Comparison of ENCODE assay signal across 14 cellular contexts in the genomic region with DNA sequence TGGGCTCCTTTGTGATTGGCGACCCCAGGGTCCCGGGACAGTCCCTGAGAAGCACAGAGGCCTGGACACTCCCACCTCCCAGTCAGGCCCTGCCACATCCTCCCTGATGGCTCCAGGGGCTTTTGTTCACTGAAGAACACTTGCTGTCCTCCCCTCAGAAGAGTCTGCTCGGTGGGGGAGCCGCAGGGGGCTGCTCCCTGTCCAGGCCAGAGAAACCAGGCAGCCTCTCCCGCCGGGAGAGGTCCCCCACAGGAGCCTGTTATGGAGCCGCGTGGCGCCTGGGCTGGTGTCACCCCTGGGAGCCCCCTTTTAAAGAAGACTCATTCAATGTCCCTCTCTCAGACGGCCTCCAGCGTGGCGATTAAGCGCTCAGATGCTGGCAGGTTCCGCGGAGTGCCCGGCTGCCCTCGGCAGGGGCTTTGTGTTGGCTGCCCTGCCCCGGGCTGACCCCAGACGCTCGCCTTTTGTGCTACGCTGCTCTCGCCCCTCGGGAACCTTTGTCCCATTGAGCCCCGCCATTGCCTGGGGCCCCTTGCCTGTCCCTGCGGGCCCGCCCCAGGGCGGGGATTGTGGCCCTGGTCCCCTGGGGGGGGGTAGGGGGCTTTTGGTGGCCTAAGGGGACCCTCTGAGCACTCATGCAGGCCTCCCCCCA. TPM values are rescaled to one million over a fixed set of nuclear protein-coding genes. Genes with fewer than 3 reads are reported as not detected.
A peak's percentile ranks its signal among the peaks of the same experiment; 100 is the strongest.
DNase-seq lines count a peak whose midpoint lies in the region; ATAC-seq and TF ChIP-seq lines count a peak whose summit lies in the region.
"Had no signal": no experiment of that assay in that cellular context is flagged by ENCODE, and none has a peak within 500 bp of the region (broad histone marks: within the 10 kb centered on the region; RNA-seq: fewer than 3 reads in every experiment).

No MANE protein-coding gene starts in this region.

- H3K9me3 Mint-ChIP-seq in nephron progenitor cell = no peaks in the 10 kb centered on the region
- H3K9me3 Mint-ChIP-seq: activated B cell treated with CpG ODN at 0.5 μM for 24 hours; activated naive CD4-positive, alpha-beta T cell treated with anti-CD3 and anti-CD28 coated beads for 36 hours had no signal

- no peak overlapping the region for H3K4me3 Mint-ChIP-seq in nephron progenitor cell
- H3K4me3 Mint-ChIP-seq: activated B cell treated with CpG ODN at 0.5 μM for 24 hours; activated CD8-positive, alpha-beta memory T cell treated with anti-CD3 and anti-CD28 coated beads, Interleukin-2, amount 10 ng/mL, durations not matched to agents 7 days and 5 days; activated naive CD4-positive, alpha-beta T cell treated with anti-CD3 and anti-CD28 coated beads for 36 hours had no signal

- no peak overlapping the region for H2BK15ac ChIP-seq in IMR-90 (ENCODE audit: low read depth, low read length)

- no peaks in the 10 kb centered on the region for H3K27me3 ChIP-seq in IMR-90 (ENCODE audit: control insufficient read depth, insufficient read depth, low read length)
- H3K27me3 ChIP-seq in esophagus squamous epithelium = no peaks in the 10 kb centered on the region
- H3K27me3 ChIP-seq in tibial nerve = no peaks in the 10 kb centered on the region

- ATAC-seq in IMR-90 (ENCODE audit: low read depth) (no peak), GM19351 (IDR thresholded peaks at IDR 0.05; ENCODE audit: unreplicated experiment) (no peak)
- ATAC-seq: activated CD8-positive, alpha-beta memory T cell treated with anti-CD3 and anti-CD28 coated beads, Interleukin-2, amount 10 ng/mL, durations not matched to agents 7 days and 5 days had no signal

- DNase-seq in IMR-90 (no peak), esophagus squamous epithelium (lab: John Stamatoyannopoulos, UW) (no peak), nephron progenitor cell (peak; percentile 43), tibial nerve (ENCODE audit: low spot score in 2 of 2) (no peak), NCI-H146 treated with DMSO at 0.1 percent for 48 hours (lab: John Stamatoyannopoulos, UW; ENCODE audit: unreplicated experiment) (no peak), NCI-H345 treated with DMSO at 0.1 percent for 48 hours (lab: John Stamatoyannopoulos, UW; ENCODE audit: unreplicated experiment) (no peak)
- DNase-seq: activated B cell treated with CpG ODN at 0.5 μM for 24 hours; activated CD8-positive, alpha-beta memory T cell treated with anti-CD3 and anti-CD28 coated beads, Interleukin-2, amount 10 ng/mL, durations not matched to agents 7 days and 5 days; activated naive CD4-positive, alpha-beta T cell treated with anti-CD3 and anti-CD28 coated beads for 36 hours; caudate nucleus; NCI-H1105 treated with DMSO at 0.1 percent for 48 hours; NCI-H510A; PC-9 had no signal

- in situ Hi-C loops in IMR-90 (cut with MboI; ENCODE audit: low sequenced_read_pairs) = no loop called here

- H3K4me2 ChIP-seq in IMR-90 (ENCODE audit: low read depth, low read length) = no peak overlapping the region
- H3K4me2 ChIP-seq: PC-9 had no signal

- no peak overlapping the region for H3K4ac ChIP-seq in IMR-90 (ENCODE audit: low read depth, low read length)

- TF ChIP-seq EP300 in tibial nerve (IDR thresholded peaks at IDR 0.05) = no peak

- POLR2A ChIA-PET in IMR-90 (lab: Charles Lee; ENCODE audit: unreplicated experiment) = no interaction called here

- H2BK20ac ChIP-seq in IMR-90 (ENCODE audit: low read depth, low read length) = no peak overlapping the region

- dilution Hi-C loops in IMR-90 (cut with HindIII; ENCODE audit: low sequenced_read_pairs, unreplicated experiment) = no loop called here

- TF ChIP-seq RAD21 in IMR-90 (IDR thresholded peaks at IDR 0.05; ENCODE audit: low read length) = no peak

- CTCF ChIA-PET in IMR-90 (lab: Yijun Ruan, JAX) = no interaction called here

- H3K9me3 ChIP-seq in IMR-90 (ENCODE audit: control insufficient read depth, insufficient read depth, low read length) (no peaks in the 10 kb centered on the region), esophagus squamous epithelium (no peaks in the 10 kb centered on the region), tibial nerve (no peaks in the 10 kb centered on the region)

- no peak overlapping the region for H2AK5ac ChIP-seq in IMR-90 (ENCODE audit: low read depth, low read length)

- peak overlapping the region; percentile 78 for H2AK9ac ChIP-seq in IMR-90 (replicated peaks; ENCODE audit: low read depth, low read length, poor library complexity)

- no peak overlapping the region for H4K8ac ChIP-seq in IMR-90 (ENCODE audit: low read depth in 2 of 2, low read length in 2 of 2)

- no TSS peak for BruUV-seq in IMR-90 (replicated peaks; lab: Mats Ljungman, UMichigan)

- no peaks in the 10 kb centered on the region for H3K36me3 Mint-ChIP-seq in nephron progenitor cell (ENCODE audit: low read depth)
- H3K36me3 Mint-ChIP-seq: activated CD8-positive, alpha-beta memory T cell treated with anti-CD3 and anti-CD28 coated beads, Interleukin-2, amount 10 ng/mL, durations not matched to agents 7 days and 5 days had no signal

- peak overlapping the region; percentile 100 for H3K27ac Mint-ChIP-seq in nephron progenitor cell
- H3K27ac Mint-ChIP-seq: activated B cell treated with CpG ODN at 0.5 μM for 24 hours; activated CD8-positive, alpha-beta memory T cell treated with anti-CD3 and anti-CD28 coated beads, Interleukin-2, amount 10 ng/mL, durations not matched to agents 7 days and 5 days; activated naive CD4-positive, alpha-beta T cell treated with anti-CD3 and anti-CD28 coated beads for 36 hours had no signal

- 81% methylated on average over 11 of the region's 27 CpGs; no CpG with 5 or more reads in 1 of the 2 experiments for WGBS in IMR-90 (ENCODE audit: extremely low coverage in 2 of 2, insufficient read length in 1 of 2), 2 experiments
- 90% methylated on average over 2 of the region's 27 CpGs; no CpG with 5 or more reads in 1 of the 2 donors for WGBS in esophagus squamous epithelium, 2 donors
- WGBS in tibial nerve, 2 donors = 48 to 58% methylated on average over 20 to 23 of the region's 27 CpGs

- no peak overlapping the region for H4K5ac ChIP-seq in IMR-90 (ENCODE audit: low read depth, low read length)

- H4K91ac ChIP-seq in IMR-90 (ENCODE audit: insufficient read depth, low read depth, low read length) = no peak overlapping the region

- H2BK120ac ChIP-seq in IMR-90 (ENCODE audit: low read depth, low read length) = no peak overlapping the region

- no peak overlapping the region for H2AFZ ChIP-seq in IMR-90 (replicated peaks; ENCODE audit: low read length, poor library complexity)
- H2AFZ ChIP-seq: PC-9 had no signal

- H3K56ac ChIP-seq in IMR-90 (ENCODE audit: extremely low read depth, insufficient read depth, low read length) = no peak overlapping the region

- H3K27ac ChIP-seq in IMR-90 (ENCODE audit: insufficient read depth, low read length) = no peak overlapping the region
- peak overlapping the region in 3 of 4 donors; percentile 22 to 74 (median 36) for H3K27ac ChIP-seq in esophagus squamous epithelium
- peak overlapping the region in 3 of 4 donors; percentile 59 to 69 (median 68) for H3K27ac ChIP-seq in tibial nerve
- H3K27ac ChIP-seq: PC-9 had no signal

- H2BK5ac ChIP-seq in IMR-90 (ENCODE audit: low read depth, low read length, poor library complexity, severe bottlenecking) = no peak overlapping the region

- TF ChIP-seq CTCF in IMR-90 (conservative IDR thresholded peaks at IDR 0.05; ENCODE audit: low read depth, low read length) (no peak), esophagus squamous epithelium (IDR thresholded peaks at IDR 0.05) (no peak), nephron progenitor cell (IDR thresholded peaks at IDR 0.05) (no peak), tibial nerve (IDR thresholded peaks at IDR 0.05) (no peak)

- peaks cover 49% of the 10 kb centered on the region for H3K4me1 ChIP-seq in IMR-90 (ENCODE audit: control insufficient read depth, insufficient read depth, low read length)
- H3K4me1 ChIP-seq in esophagus squamous epithelium = peaks cover 57 to 100% (median 87%) of the 10 kb centered on the region in 3 donors
- H3K4me1 ChIP-seq in tibial nerve = peaks cover 0 to 100% (median 92%) of the 10 kb centered on the region in 4 donors

- no peaks in the 10 kb centered on the region for H3K27me3 Mint-ChIP-seq in nephron progenitor cell (ENCODE audit: low read depth, poor library complexity)
- H3K27me3 Mint-ChIP-seq: activated B cell treated with CpG ODN at 0.5 μM for 24 hours; activated CD8-positive, alpha-beta memory T cell treated with anti-CD3 and anti-CD28 coated beads, Interleukin-2, amount 10 ng/mL, durations not matched to agents 7 days and 5 days had no signal

- no peak overlapping the region for H3K9ac ChIP-seq in IMR-90 (ENCODE audit: low read depth, low read length)

- peaks cover 52% of the 10 kb centered on the region for H3K9me1 ChIP-seq in IMR-90 (ENCODE audit: insufficient read depth, low read length)

- H3K4me3 ChIP-seq in IMR-90 (ENCODE audit: insufficient read depth, low read depth, low read length) (no peak overlapping the region), esophagus squamous epithelium (no peak overlapping the region), tibial nerve (no peak overlapping the region)
- H3K4me3 ChIP-seq: PC-9 had no signal

- no peaks in the 10 kb centered on the region for H3K36me3 ChIP-seq in IMR-90 (ENCODE audit: control insufficient read depth, insufficient read depth, low read length)
- H3K36me3 ChIP-seq in esophagus squamous epithelium = peaks cover 0 to 6% (median 0%) of the 10 kb centered on the region in 3 donors
- no peaks in the 10 kb centered on the region for H3K36me3 ChIP-seq in tibial nerve

- peaks cover 88% of the 10 kb centered on the region for H3K4me1 Mint-ChIP-seq in nephron progenitor cell

- TF ChIP-seq POLR2A in IMR-90 (IDR thresholded peaks at IDR 0.05; ENCODE audit: low read depth, low read length) (no peak), esophagus squamous epithelium (IDR thresholded peaks at IDR 0.05) (no peak), tibial nerve (IDR thresholded peaks at IDR 0.05) (no peak)

- H4K20me1 ChIP-seq in IMR-90 (ENCODE audit: insufficient read depth, low read length) = peaks cover 100% of the 10 kb centered on the region

- H3K79me1 ChIP-seq in IMR-90 (ENCODE audit: low read depth in 1 of 2, low read length in 2 of 2) = peaks cover 1 to 85% of the 10 kb centered on the region in 2 experiments; a peak in 2 of 4 replicates

- intact Hi-C loops in IMR-90 (cut with micrococcal nuclease) (no loop called here), esophagus squamous epithelium (cut with DNase I) (no loop called here)

- no peak overlapping the region for H3K23ac ChIP-seq in IMR-90 (ENCODE audit: low read depth, low read length)

- H3K18ac ChIP-seq in IMR-90 (ENCODE audit: low read depth, low read length) = no peak overlapping the region

- no peak overlapping the region for H3K14ac ChIP-seq in IMR-90 (replicated peaks; ENCODE audit: low read depth, low read length)

TF ChIP-seq in IMR-90, 13 proteins besides CTCF, POLR2A, EP300 and RAD21 (continues in another document):
- TF ChIP-seq FOS (IDR thresholded peaks at IDR 0.05; ENCODE audit: low read depth, low read length) (no peak), MAZ (IDR thresholded peaks at IDR 0.05; ENCODE audit: borderline replicate concordance, low read depth, low read length) (no peak)

RNA-seq across cellular contexts. Expression of gene SKI, which starts 43.1 kb away (rescaled TPM):
- 2.3 and 3.9 TPM in 2 replicates for total RNA-seq in IMR-90 (2012; rRNA removed)
- polyA plus RNA-seq in IMR-90 (2012; rRNA removed) = 20.1 and 20.8 TPM in 2 replicates
- polyA plus RNA-seq in IMR-90 (2012; cell fraction: cytosol; rRNA removed) = 13.7 and 20.7 TPM in 2 replicates
- 42.1 and 52.9 TPM in 2 replicates for polyA plus RNA-seq in IMR-90 (2012; cell fraction: nucleus; rRNA removed; ENCODE audit: low replicate concordance)
- total RNA-seq in esophagus squamous epithelium = 10 to 100 TPM; 18.2 to 38.8 (median 25.2) TPM
- total RNA-seq in tibial nerve = 100 to 1,000 TPM in 1 of 4 donors, 10 to 100 TPM in 3; 62.8 to 100 (median 72.2) TPM
